In the genomic region with DNA sequence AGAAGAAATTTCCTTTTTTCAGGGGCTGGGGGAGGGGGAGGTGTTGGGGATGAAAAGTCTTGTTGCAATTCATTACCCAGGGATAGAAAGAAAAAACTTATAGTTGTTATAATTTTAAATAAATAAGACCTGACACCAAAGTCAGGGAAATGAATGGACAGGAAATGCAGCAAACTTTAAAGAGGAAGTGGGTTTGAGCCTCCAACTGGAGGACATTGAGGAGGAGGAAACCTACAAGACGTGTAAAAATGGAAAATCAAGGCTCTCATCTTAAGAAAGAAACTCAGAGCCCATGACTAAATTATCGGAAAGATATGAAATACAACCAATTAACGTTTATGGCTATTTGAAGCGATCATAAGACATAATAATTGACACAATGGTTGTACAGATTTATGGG, we compare ENCODE assay signal across 1 cellular context.
TF ChIP-seq lines count a peak whose summit lies in the region.

No MANE protein-coding gene starts in this region.

TF ChIP-seq in GM12878, 131 proteins besides CTCF, POLR2A, EP300 and RAD21 (continued from another document):
- TF ChIP-seq, protein P1, sequence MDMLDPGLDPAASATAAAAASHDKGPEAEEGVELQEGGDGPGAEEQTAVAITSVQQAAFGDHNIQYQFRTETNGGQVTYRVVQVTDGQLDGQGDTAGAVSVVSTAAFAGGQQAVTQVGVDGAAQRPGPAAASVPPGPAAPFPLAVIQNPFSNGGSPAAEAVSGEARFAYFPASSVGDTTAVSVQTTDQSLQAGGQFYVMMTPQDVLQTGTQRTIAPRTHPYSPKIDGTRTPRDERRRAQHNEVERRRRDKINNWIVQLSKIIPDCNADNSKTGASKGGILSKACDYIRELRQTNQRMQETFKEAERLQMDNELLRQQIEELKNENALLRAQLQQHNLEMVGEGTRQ (IDR thresholded peaks at IDR 0.05; ENCODE audit: borderline replicate concordance, low read depth, low read length): no peak
